9 cellular contexts compared by ENCODE assay signal in genomic region chr1:230231739-230232075, GRCh38.
DNase-seq lines count a peak whose midpoint lies in the region; ATAC-seq and TF ChIP-seq lines count a peak whose summit lies in the region.
"Had no signal": no experiment of that assay in that cellular context is flagged by ENCODE, and none has a peak within 500 bp of the region (broad histone marks: within the 10 kb centered on the region; RNA-seq: fewer than 3 reads in every experiment).

No MANE protein-coding gene starts in this region.

- no peaks in the 10 kb centered on the region for H3K27me3 Mint-ChIP-seq in activated T-cell treated with anti-CD3 and anti-CD28 coated beads, Interleukin-2, amount 50 U/mL, for 24 hours
- no peaks in the 10 kb centered on the region for H3K27me3 Mint-ChIP-seq in dendritic cell treated with granulocyte-macrophage colony-stimulating factor and Interleukin-4, amounts not matched to agents 40 ng/mL and 50 ng/mL, for 4 days
- H3K27me3 Mint-ChIP-seq in type B pancreatic cell: no peaks in the 10 kb centered on the region
- H3K27me3 Mint-ChIP-seq: B cell had no signal

- TF ChIP-seq CTCF in type B pancreatic cell (conservative IDR thresholded peaks at IDR 0.05): no peak

- no peaks in the 10 kb centered on the region for H3K9me3 ChIP-seq in mucosa of rectum (ENCODE audit: control insufficient read depth in 2 of 2, low read length in 2 of 2)

- no peak for DNase-seq in activated T-cell treated with anti-CD3 and anti-CD28 coated beads, Interleukin-2, amount 50 U/mL, for 24 hours
- DNase-seq in activated T-cell treated with anti-CD3 and anti-CD28 coated beads for 4 hours (no peak), type B pancreatic cell (ENCODE audit: extremely low spot score, unreplicated experiment) (no peak), NCI-H446 treated with DMSO at 0.1 percent for 48 hours (lab: John Stamatoyannopoulos, UW) (no peak)

- no peaks in the 10 kb centered on the region for H3K27me3 ChIP-seq in mucosa of rectum (ENCODE audit: control insufficient read depth in 2 of 2, insufficient read depth in 2 of 2, low read length in 2 of 2)

- peak overlapping the region; percentile 2 to 57 for H3K9ac ChIP-seq in mucosa of rectum (ENCODE audit: low read depth in 1 of 2, low read length in 2 of 2)

- H3K4me1 ChIP-seq in mucosa of rectum (ENCODE audit: control insufficient read depth in 2 of 2, insufficient read depth in 2 of 2, low read length in 2 of 2): peaks cover 0 to 13% of the 10 kb centered on the region in 2 donors

- peak overlapping the region; percentile 64 to 70 for H3K27ac ChIP-seq in mucosa of rectum (ENCODE audit: low read depth in 2 of 2, low read length in 2 of 2)

- no peak overlapping the region for H3K4me3 ChIP-seq in mucosa of rectum (ENCODE audit: low read length in 2 of 2)

- no peak overlapping the region for H3K4me3 Mint-ChIP-seq in activated T-cell treated with anti-CD3 and anti-CD28 coated beads, Interleukin-2, amount 50 U/mL, for 24 hours
- H3K4me3 Mint-ChIP-seq in dendritic cell treated with granulocyte-macrophage colony-stimulating factor and Interleukin-4, amounts not matched to agents 40 ng/mL and 50 ng/mL, for 4 days: no peak overlapping the region
- H3K4me3 Mint-ChIP-seq in type B pancreatic cell: peak overlapping the region; percentile 60

- ATAC-seq in HG03439 (IDR thresholded peaks at IDR 0.05; ENCODE audit: unreplicated experiment) (no peak), GM18868 (IDR thresholded peaks at IDR 0.05; ENCODE audit: unreplicated experiment) (no peak)

- peaks cover 20% of the 10 kb centered on the region for H3K4me1 Mint-ChIP-seq in activated T-cell treated with anti-CD3 and anti-CD28 coated beads, Interleukin-2, amount 50 U/mL, for 24 hours (ENCODE audit: low read depth)
- peaks cover 40% of the 10 kb centered on the region for H3K4me1 Mint-ChIP-seq in dendritic cell treated with granulocyte-macrophage colony-stimulating factor and Interleukin-4, amounts not matched to agents 40 ng/mL and 50 ng/mL, for 4 days (ENCODE audit: low read depth)
- H3K4me1 Mint-ChIP-seq in type B pancreatic cell (ENCODE audit: unreplicated experiment): peaks cover 26% of the 10 kb centered on the region

- H3K27ac Mint-ChIP-seq in activated T-cell treated with anti-CD3 and anti-CD28 coated beads, Interleukin-2, amount 50 U/mL, for 24 hours: peak overlapping the region; percentile 76
- peak overlapping the region; percentile 75 for H3K27ac Mint-ChIP-seq in dendritic cell treated with granulocyte-macrophage colony-stimulating factor and Interleukin-4, amounts not matched to agents 40 ng/mL and 50 ng/mL, for 4 days
- H3K27ac Mint-ChIP-seq in type B pancreatic cell: peak overlapping the region; percentile 84
- H3K27ac Mint-ChIP-seq: B cell had no signal

- intact Hi-C loops in dendritic cell treated with granulocyte-macrophage colony-stimulating factor and Interleukin-4, amounts not matched to agents 40 ng/mL and 50 ng/mL, for 4 days (cut with micrococcal nuclease): no loop called here

- no peaks in the 10 kb centered on the region for H3K9me3 Mint-ChIP-seq in activated T-cell treated with anti-CD3 and anti-CD28 coated beads, Interleukin-2, amount 50 U/mL, for 24 hours
- no peaks in the 10 kb centered on the region for H3K9me3 Mint-ChIP-seq in dendritic cell treated with granulocyte-macrophage colony-stimulating factor and Interleukin-4, amounts not matched to agents 40 ng/mL and 50 ng/mL, for 4 days
- no peaks in the 10 kb centered on the region for H3K9me3 Mint-ChIP-seq in type B pancreatic cell

- H3K36me3 ChIP-seq in mucosa of rectum (ENCODE audit: control insufficient read depth in 2 of 2, insufficient read depth in 2 of 2, low read length in 2 of 2): no peaks in the 10 kb centered on the region

- H3K36me3 Mint-ChIP-seq in activated T-cell treated with anti-CD3 and anti-CD28 coated beads, Interleukin-2, amount 50 U/mL, for 24 hours (ENCODE audit: low read depth): peaks cover 59% of the 10 kb centered on the region
- peaks cover 12% of the 10 kb centered on the region for H3K36me3 Mint-ChIP-seq in dendritic cell treated with granulocyte-macrophage colony-stimulating factor and Interleukin-4, amounts not matched to agents 40 ng/mL and 50 ng/mL, for 4 days (ENCODE audit: low read depth)
- peaks cover 13% of the 10 kb centered on the region for H3K36me3 Mint-ChIP-seq in type B pancreatic cell
